8 cellular contexts compared by ENCODE assay signal in genomic region chrX:129540068-129540653, GRCh38. TPM values are rescaled to one million over a fixed set of nuclear protein-coding genes. Genes with fewer than 3 reads are reported as not detected.
A peak's percentile ranks its signal among the peaks of the same experiment; 100 is the strongest.
DNase-seq lines count a peak whose midpoint lies in the region; ATAC-seq and TF ChIP-seq lines count a peak whose summit lies in the region.

Gene OCRL (plus strand): TSS chrX:129540259. CDS start chrX:129540440, 181 bp downstream.

- TF ChIP-seq RAD21 in liver (IDR thresholded peaks at IDR 0.05) = peak; percentile 20 to 63

- DNase-seq in AG20443 (ENCODE audit: low spot score) (peak; percentile 83), NCI-H2196 treated with DMSO at 0.1 percent for 48 hours (lab: John Stamatoyannopoulos, UW; ENCODE audit: unreplicated experiment) (peak; percentile 33), dermis microvascular lymphatic vessel endothelial cell (ENCODE audit: low read depth in 2 of 2) (peak; percentile 50 to 70)
- peak; percentile 56 for DNase-seq in stimulated activated CD4-positive, alpha-beta T cell treated with anti-CD3 and anti-CD28 coated beads, Interleukin-4, amount 100 ng/mL, for 24 hours

- H3K9me3 ChIP-seq in liver (ENCODE audit: control insufficient read depth in 4 of 4, low read length in 3 of 4) = no peaks in the 10 kb centered on the region

- under 1% methylated on average over 35 of the region's 60 CpGs for WGBS in liver

- peaks cover 0 to 3% (median 2%) of the 10 kb centered on the region in 4 donors for H3K4me1 ChIP-seq in liver (ENCODE audit: control insufficient read depth in 4 of 4, insufficient read depth in 4 of 4, low read length in 3 of 4)

- H3K9ac ChIP-seq in liver (ENCODE audit: low read depth in 1 of 2, low read length in 2 of 2) = peak within 1 kb of the TSS in 1 of 2 donors; percentile 39

- ATAC-seq in GM18868 (IDR thresholded peaks at IDR 0.05; ENCODE audit: unreplicated experiment) = peak; percentile 98
- ATAC-seq in HG03064 (IDR thresholded peaks at IDR 0.05; ENCODE audit: low read depth, unreplicated experiment) = peak; percentile 98
- ATAC-seq in activated CD4-positive, CD25-positive, alpha-beta regulatory T cell treated with anti-CD3 and anti-CD28 coated beads, Interleukin-2, amount 50 U/mL, for 24 hours = peak; percentile 38 to 48

- H3K27ac ChIP-seq in liver (ENCODE audit: low read depth in 1 of 2, low read length in 2 of 2) = peak within 1 kb of the TSS; percentile 83 to 91

- H3K36me3 ChIP-seq in liver (ENCODE audit: control insufficient read depth in 4 of 4, insufficient read depth in 3 of 4, low read depth in 1 of 4, low read length in 3 of 4) = no peaks in the 10 kb centered on the region

- H3K4me3 ChIP-seq in liver (ENCODE audit: low read depth in 1 of 3, low read length in 3 of 3) = peak within 1 kb of the TSS; percentile 56 to 84 (median 83)

- H3K27me3 ChIP-seq in liver (ENCODE audit: control insufficient read depth in 4 of 4, insufficient read depth in 4 of 4, low read length in 3 of 4) = no peaks in the 10 kb centered on the region

- TF ChIP-seq CTCF in liver (IDR thresholded peaks at IDR 0.05; ENCODE audit: low read depth, low read length, missing input control) = peak; percentile 67

TF ChIP-seq in liver, 16 proteins besides CTCF, POLR2A, EP300 and RAD21:
- TF ChIP-seq REST (IDR thresholded peaks at IDR 0.05) (no peak), FOXA2 (IDR thresholded peaks at IDR 0.05) (no peak), EGR1 (IDR thresholded peaks at IDR 0.05; ENCODE audit: low read depth in 2 of 2) (peak in 1 of 2 donors; percentile 25), TAF1 (conservative IDR thresholded peaks at IDR 0.05) (no peak)

RNA-seq across cellular contexts. Expression of gene OCRL, which starts in this region (rescaled TPM):
- total RNA-seq in dermis microvascular lymphatic vessel endothelial cell (10.1 and 14.5 TPM in 2 replicates), liver (10 to 100 TPM in 1 of 2 donors, 1 to 10 TPM in 1; 6.4 to 13.1 TPM)
- 1 to 10 TPM; 3.1 to 5.0 TPM for polyA plus RNA-seq in liver

Comparison
In these comparisons a context has a peak if more than half of its experiments do, and no peak if none do; other contexts are left out.
1. Peak in every context shown above with its lines: DNase-seq, ATAC-seq, H3K4me3 ChIP-seq and H3K27ac ChIP-seq.
2. DNase-seq: peak in every context shown above with its lines; median percentile 83 in AG20443; 60 in dermis microvascular lymphatic vessel endothelial cell; 56 in stimulated activated CD4-positive, alpha-beta T cell treated with anti-CD3 and anti-CD28 coated beads, Interleukin-4, amount 100 ng/mL, for 24 hours; 33 in NCI-H2196 treated with DMSO at 0.1 percent for 48 hours.
3. ATAC-seq: peak in every context shown above with its lines; median percentile 98 in GM18868; 98 in HG03064; 43 in activated CD4-positive, CD25-positive, alpha-beta regulatory T cell treated with anti-CD3 and anti-CD28 coated beads, Interleukin-2, amount 50 U/mL, for 24 hours.